21 cellular contexts compared by ENCODE assay signal in the genomic region with DNA sequence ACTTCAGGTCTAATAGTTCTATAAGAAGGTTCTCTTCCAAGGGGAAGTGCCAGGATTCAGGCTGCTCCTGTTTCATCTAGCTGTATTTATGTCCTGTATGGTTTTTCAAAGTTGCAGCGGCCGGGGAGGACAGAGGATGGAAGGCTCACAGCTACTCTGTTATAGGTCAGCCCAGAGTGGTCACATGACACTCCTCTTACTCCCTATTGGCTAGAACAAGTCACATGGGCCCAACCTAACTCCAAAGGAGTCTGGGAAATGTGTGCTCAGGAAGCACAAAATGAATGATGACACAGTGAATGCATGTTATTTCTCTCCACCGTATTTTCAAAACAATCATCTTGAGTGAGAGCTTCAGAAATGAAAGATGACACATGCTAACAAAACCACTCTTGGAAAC.
"Had no signal": no experiment of that assay in that cellular context is flagged by ENCODE, and none has a peak within 500 bp of the region (broad histone marks: within the 10 kb centered on the region; RNA-seq: fewer than 3 reads in every experiment).

No MANE protein-coding gene starts in this region.

- ATAC-seq: Panc1, PC-3, SK-N-SH treated with all-trans-retinoic acid at 6 μM for 48 hours had no signal

- H3K27ac ChIP-seq: KMS-11, RWPE1 had no signal

- H3K4me2 ChIP-seq: KMS-11 had no signal

- H3K9ac ChIP-seq: KMS-11 had no signal

- DNase-seq: Kasumi-1; MM.1S; NCI-H1048; NCI-H1105 treated with DMSO at 0.1 percent for 48 hours; NCI-H1417 treated with DMSO at 0.1 percent for 48 hours; NCI-H146; NCI-H1694 treated with DMSO at 0.1 percent for 48 hours; NCI-H1930; NCI-H2081; NCI-H2107; NCI-H2227 treated with DMSO at 0.1 percent for 48 hours; NCI-H524; NCI-H69; NCI-H774; NK-92 treated with Interleukin-12 subunit alpha and Interleukin-12 subunit beta, amount 100 ng/mL, for 24 hours; PC-3; SHP77 had no signal
